20 cellular contexts compared by ENCODE assay signal in genomic region chr16:22307838-22308237, GRCh38.
"Had no signal": no experiment of that assay in that cellular context is flagged by ENCODE, and none has a peak within 500 bp of the region (broad histone marks: within the 10 kb centered on the region; RNA-seq: fewer than 3 reads in every experiment).

No MANE protein-coding gene starts in this region.

- H3K4me1 Mint-ChIP-seq: mesothelial cell of epicardium, nephron had no signal

- H3K27me3 ChIP-seq: brain microvascular endothelial cell, colonic mucosa, suprapubic skin, transverse colon had no signal

- H3K4me3 ChIP-seq: colonic mucosa, suprapubic skin, transverse colon had no signal

- DNase-seq: activated CD4-positive, alpha-beta T cell treated with anti-CD3 and anti-CD28 coated beads, Interleukin-2, amount 50 U/mL, for 1 hour; activated CD4-positive, CD25-positive, alpha-beta regulatory T cell treated with anti-CD3 and anti-CD28 coated beads, Interleukin-2, amount 50 U/mL, for 72 hours; activated gamma-delta T cell; activated T-cell treated with anti-CD3 and anti-CD28 coated beads, Interleukin-2, amount 50 U/mL, for 48 hours; aorta; brain microvascular endothelial cell; colonic mucosa; erythroblast; occipital lobe; retina; stimulated activated CD4-positive, alpha-beta T cell treated with anti-CD3 and anti-CD28 coated beads, Interleukin-2, amount 100 ng/mL, for 24 hours; T-helper 2 cell; transverse colon had no signal

- H3K36me3 ChIP-seq: colonic mucosa had no signal

- H3K4me1 ChIP-seq: colonic mucosa, suprapubic skin, transverse colon had no signal

- H3K4me3 Mint-ChIP-seq: central memory CD8-positive, alpha-beta T cell; mesothelial cell of epicardium; nephron; stimulated activated naive CD8-positive, alpha-beta T cell treated with anti-CD3 and anti-CD28 coated beads, Interleukin-15, Interleukin-2, amounts not matched to agents 100 ng/mL and 50 ng/mL, for 24 hours had no signal

- ATAC-seq: left lobe of liver had no signal

- H3K27me3 Mint-ChIP-seq: central memory CD8-positive, alpha-beta T cell; stimulated activated naive CD8-positive, alpha-beta T cell treated with anti-CD3 and anti-CD28 coated beads, Interleukin-15, Interleukin-2, amounts not matched to agents 100 ng/mL and 50 ng/mL, for 24 hours had no signal

- H3K9me3 ChIP-seq: colonic mucosa, suprapubic skin, transverse colon had no signal

- H3K27ac Mint-ChIP-seq: mesothelial cell of epicardium; nephron; stimulated activated naive CD8-positive, alpha-beta T cell treated with anti-CD3 and anti-CD28 coated beads, Interleukin-15, Interleukin-2, amounts not matched to agents 100 ng/mL and 50 ng/mL, for 24 hours had no signal

- H3K9me3 Mint-ChIP-seq: central memory CD8-positive, alpha-beta T cell; mesothelial cell of epicardium; nephron; stimulated activated naive CD8-positive, alpha-beta T cell treated with anti-CD3 and anti-CD28 coated beads, Interleukin-15, Interleukin-2, amounts not matched to agents 100 ng/mL and 50 ng/mL, for 24 hours had no signal

- H3K27ac ChIP-seq: brain microvascular endothelial cell, colonic mucosa, suprapubic skin, transverse colon, VCaP had no signal
